ENCODE assay signal across 1 cellular context in genomic region chr19:12965017-12965811, GRCh38.
TF ChIP-seq lines count a peak whose summit lies in the region.

No MANE protein-coding gene starts in this region.

TF ChIP-seq in HEK293, 187 proteins besides CTCF, POLR2A, EP300 and RAD21 (continued from another document):
- TF ChIP-seq TSHZ1 (tag by site-specific recombination; IDR thresholded peaks at IDR 0.05; ENCODE audit: borderline replicate concordance), result peak; percentile 39; the same call in 1 of the 2 replicates
- TF ChIP-seq ZNF324 (tag by site-specific recombination; IDR thresholded peaks at IDR 0.05), result peak; percentile 71
- TF ChIP-seq ZBTB6 (tag by site-specific recombination; IDR thresholded peaks at IDR 0.05), result peak; percentile 60; the same call in 1 of the 2 replicates
- TF ChIP-seq ZSCAN16 (tag by site-specific recombination; IDR thresholded peaks at IDR 0.05), result peak; percentile 39; the same call in 1 of the 2 replicates
- TF ChIP-seq ZBTB49 (tag by site-specific recombination; IDR thresholded peaks at IDR 0.05; ENCODE audit: low read depth), result no peak
- peak; percentile 63 for TF ChIP-seq SP2 (tag by site-specific recombination; IDR thresholded peaks at IDR 0.05)
- no peak for TF ChIP-seq ZNF121 (tag by site-specific recombination; IDR thresholded peaks at IDR 0.05)
- peak; percentile 65 for TF ChIP-seq ZXDB (tag by site-specific recombination; IDR thresholded peaks at IDR 0.05)
